Comparison of ENCODE assay signal across 8 cellular contexts in genomic region chr9:114662081-114662989, GRCh38. TPM values are rescaled to one million over a fixed set of nuclear protein-coding genes. Genes with fewer than 3 reads are reported as not detected.
A peak's percentile ranks its signal among the peaks of the same experiment; 100 is the strongest.
DNase-seq lines count a peak whose midpoint lies in the region; ATAC-seq, FAIRE-seq and TF ChIP-seq lines count a peak whose summit lies in the region.

No MANE protein-coding gene starts in this region.

- no peaks in the 10 kb centered on the region for H3K4me1 Mint-ChIP-seq in glutamatergic neuron (ENCODE audit: low read depth, unreplicated experiment)

- H3K4me2 ChIP-seq in A549 = no peak overlapping the region

- FAIRE-seq in A549 (lab: Jason Lieb, UNC) (no peak), GM12892 (lab: Jason Lieb, UNC) (peak; percentile 44)

- TF ChIP-seq RAD21 in A549 (conservative IDR thresholded peaks at IDR 0.05 in 1 of 2, IDR thresholded peaks at IDR 0.05 in 1 of 2) = peak; percentile 94

- no peaks in the 10 kb centered on the region for H3K9me3 ChIP-seq in A549
- no peaks in the 10 kb centered on the region for H3K9me3 ChIP-seq in Peyer's patch

- CTCF ChIA-PET in A549 (lab: Yijun Ruan, JAX) = interaction anchor here (0.5 to 16.9 kb wide), 60 partner anchors 9 to 677 kb away, joined by 3 to 259 read pairs (median 4); partner anchors contain the start of genes TEX48 and WHRN

- peaks cover 2% of the 10 kb centered on the region for H3K27me3 Mint-ChIP-seq in glutamatergic neuron (ENCODE audit: unreplicated experiment)

- H3K4me1 ChIP-seq in A549 (no peaks in the 10 kb centered on the region), Peyer's patch (no peaks in the 10 kb centered on the region)

- no peak overlapping the region for H3K4me3 Mint-ChIP-seq in glutamatergic neuron (ENCODE audit: unreplicated experiment)

- TF ChIP-seq EP300 in A549 (IDR thresholded peaks at IDR 0.05) = no peak

- H3K9me3 Mint-ChIP-seq in glutamatergic neuron (ENCODE audit: unreplicated experiment) = no peaks in the 10 kb centered on the region

- POLR2A ChIA-PET in A549 (lab: Yijun Ruan, JAX) = no interaction called here

- DNase-seq in A549 (ENCODE audit: low read depth in 1 of 2, low spot score in 1 of 2) = peak; percentile 33 to 92
- peak; percentile 53 for DNase-seq in GM12892 (ENCODE audit: insufficient read length)
- DNase-seq in Peyer's patch = peak in 2 of 3 donors; percentile 33 to 75
- DNase-seq in activated effector memory CD4-positive, alpha-beta T cell treated with Interleukin-2 at 50 U/mL for 16 hours = peak; percentile 37
- peak; percentile 62 for DNase-seq in glutamatergic neuron
- no peak for DNase-seq in retinal pigment epithelial cell (ENCODE audit: low read depth)

- no peaks in the 10 kb centered on the region for H3K27me3 ChIP-seq in Peyer's patch

- TF ChIP-seq CTCF in A549 (IDR thresholded peaks at IDR 0.05) (peak; percentile 88), Peyer's patch (IDR thresholded peaks at IDR 0.05) (peak; percentile 44 to 81 (median 66)), glutamatergic neuron (IDR thresholded peaks at IDR 0.05; ENCODE audit: partially characterized antibody, unreplicated experiment) (peak; percentile 88), retinal pigment epithelial cell (conservative IDR thresholded peaks at IDR 0.05; ENCODE audit: low read depth, low read length) (peak; percentile 92)

- ATAC-seq in A549 = peak; percentile 86 to 97
- peak; percentile 50 for ATAC-seq in HG03095 (IDR thresholded peaks at IDR 0.05; ENCODE audit: unreplicated experiment)
- no peak for ATAC-seq in GM19397 (IDR thresholded peaks at IDR 0.05; ENCODE audit: unreplicated experiment)

- no peak for TF ChIP-seq POLR2A in A549 (IDR thresholded peaks at IDR 0.05; ENCODE audit: low read length)
- no peak for TF ChIP-seq POLR2A in GM12892 (IDR thresholded peaks at IDR 0.05; ENCODE audit: low read depth, low read length)
- TF ChIP-seq POLR2A in Peyer's patch (IDR thresholded peaks at IDR 0.05) = no peak

- no peaks in the 10 kb centered on the region for H3K36me3 ChIP-seq in Peyer's patch

- 10% methylated on average over 10 of the region's 10 CpGs for whole genome bisulfite sequencing in A549 (ENCODE audit: missing lambda C conversion rate)

- no peaks in the 10 kb centered on the region for H3K36me3 Mint-ChIP-seq in glutamatergic neuron (ENCODE audit: unreplicated experiment)

- no peak overlapping the region for H3K27ac Mint-ChIP-seq in glutamatergic neuron (ENCODE audit: unreplicated experiment)

- H3K4me3 ChIP-seq in A549 = no peak overlapping the region
- no peak overlapping the region for H3K4me3 ChIP-seq in Peyer's patch
- H3K4me3 ChIP-seq in retinal pigment epithelial cell (ENCODE audit: low read length) = no peak overlapping the region

- H3K27ac ChIP-seq in A549 (peak overlapping the region; percentile 10 to 40; a peak in 4 of 6 replicates), Peyer's patch (no peak overlapping the region)

TF ChIP-seq in A549, 52 proteins besides CTCF, POLR2A, EP300 and RAD21:
- TF ChIP-seq SMC3 (IDR thresholded peaks at IDR 0.05) (peak; percentile 83), REST (IDR thresholded peaks at IDR 0.05) (no peak)

RNA-seq across cellular contexts. Expression of gene TEX53, which starts 4.7 kb away (rescaled TPM):
- polyA plus RNA-seq in A549 (2011; rRNA removed) = not detected in 2 replicates
- not detected in 2 replicates for polyA plus RNA-seq in A549 (2012; cell fraction: cytosol; rRNA removed)
- polyA plus RNA-seq in A549 (2012; cell fraction: nucleus; rRNA removed) = not detected in 2 replicates
- not detected in 3 replicates for polyA plus RNA-seq in A549 (2017; fragmentation: RNase III; extraction: RNeasy Plus Mini Kit Qiagen cat#74134 plus additional on column Dnase treatment)
- not detected in 2 replicates for polyA minus RNA-seq in A549 (2011; rRNA and poly(A)+ RNA removed)
- polyA plus RNA-seq in GM12892 (2012; ENCODE audit: missing spikeins) = not detected
- not detected for total RNA-seq in Peyer's patch
- total RNA-seq in glutamatergic neuron (ENCODE audit: unreplicated experiment) = not detected

RNA-seq across cellular contexts. Expression of gene TEX48, which starts 19.7 kb away (rescaled TPM):
- polyA plus RNA-seq in A549 (2011; rRNA removed) (0.16 TPM in 1 of 2 replicates, not detected in the other), A549 (2017; fragmentation: RNase III; extraction: RNeasy Plus Mini Kit Qiagen cat#74134 plus additional on column Dnase treatment) (not detected in 3 replicates)
- not detected in 2 replicates for polyA plus RNA-seq in A549 (2012; cell fraction: cytosol; rRNA removed)
- not detected in 2 replicates for polyA plus RNA-seq in A549 (2012; cell fraction: nucleus; rRNA removed)
- polyA minus RNA-seq in A549 (2011; rRNA and poly(A)+ RNA removed) = not detected in 2 replicates
- polyA plus RNA-seq in GM12892 (2012; ENCODE audit: missing spikeins) = not detected
- total RNA-seq in Peyer's patch (not detected), glutamatergic neuron (ENCODE audit: unreplicated experiment) (not detected)

RNA-seq across cellular contexts. Expression of gene TMEM268, which starts 51.2 kb away (rescaled TPM):
- polyA plus RNA-seq in A549 (2011; rRNA removed) (29.9 and 32.1 TPM in 2 replicates), A549 (2017; fragmentation: RNase III; extraction: RNeasy Plus Mini Kit Qiagen cat#74134 plus additional on column Dnase treatment) (8.4 to 9.5 TPM (median 9.0 TPM) in 3 replicates)
- polyA plus RNA-seq in A549 (2012; cell fraction: cytosol; rRNA removed) = 8.3 and 11.4 TPM in 2 replicates
- 6.9 and 9.0 TPM in 2 replicates for polyA plus RNA-seq in A549 (2012; cell fraction: nucleus; rRNA removed)
- 28.3 and 35.3 TPM in 2 replicates for polyA minus RNA-seq in A549 (2011; rRNA and poly(A)+ RNA removed)
- 14.6 TPM for polyA plus RNA-seq in GM12892 (2012; ENCODE audit: missing spikeins)
- total RNA-seq in Peyer's patch (10 to 100 TPM in 2 of 4 donors, 1 to 10 TPM in 2; 3.5 to 24.8 (median 8.9) TPM), glutamatergic neuron (ENCODE audit: unreplicated experiment) (12.2 TPM)

Comparison
In these comparisons a context has a peak if more than half of its experiments do, and no peak if none do; other contexts are left out.
1. H3K27ac ChIP-seq: peak in A549 (2 of 2); none in Peyer's patch (0 of 4).
2. Peak in every context shown above with its lines, with median percentiles within 50 percentile points of each other: CTCF ChIP-seq.